9 cellular contexts compared by ENCODE assay signal in genomic region chr18:76232010-76232409, GRCh38.
"Had no signal": no experiment of that assay in that cellular context is flagged by ENCODE, and none has a peak within 500 bp of the region (broad histone marks: within the 10 kb centered on the region; RNA-seq: fewer than 3 reads in every experiment).

No MANE protein-coding gene starts in this region.

- DNase-seq: GM23248, GOT3, HCEC 1CT, IMR-90, KG1 had no signal

- H3K27ac ChIP-seq: GM23248 had no signal

- H2AFZ ChIP-seq: GM23248 had no signal

- H3K4me3 Mint-ChIP-seq: H9 had no signal

- H3K27ac Mint-ChIP-seq: H9 had no signal

- H3K4me3 ChIP-seq: GM23248, K562 had no signal

- H3K9ac ChIP-seq: GM23248 had no signal

- ATAC-seq: K562 had no signal

- FAIRE-seq: H54, HTR-8/SVneo, K562 had no signal
